ENCODE assay signal across 27 cellular contexts in the genomic region with DNA sequence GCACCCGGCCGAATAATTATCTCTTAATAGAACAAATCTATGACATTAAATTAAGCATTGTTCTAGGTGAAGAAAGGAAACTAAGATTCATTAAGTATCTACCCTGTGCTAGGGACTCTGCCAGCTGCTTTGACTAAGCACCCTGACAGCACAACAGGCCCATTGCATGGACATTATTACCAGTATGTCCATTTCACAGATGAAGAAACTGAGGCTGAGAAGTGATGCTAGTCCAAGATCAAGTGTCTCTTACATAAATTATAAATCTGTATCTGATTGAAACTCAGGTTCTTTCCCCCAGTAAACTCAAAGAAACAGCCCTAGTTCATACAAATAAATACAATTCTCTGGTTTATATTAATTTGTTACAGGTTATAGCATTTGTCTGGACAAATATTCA.
"Had no signal": no experiment of that assay in that cellular context is flagged by ENCODE, and none has a peak within 500 bp of the region (broad histone marks: within the 10 kb centered on the region; RNA-seq: fewer than 3 reads in every experiment).

No MANE protein-coding gene starts in this region.

- DNase-seq: effector memory CD8-positive, alpha-beta T cell; erythroblast; foreskin fibroblast; gastrocnemius medialis; mucosa of descending colon; naive B cell; pancreas; stimulated activated CD4-positive, alpha-beta T cell treated with anti-CD3 and anti-CD28 coated beads, Interleukin-2, amount 100 ng/mL, for 24 hours; stimulated activated CD4-positive, alpha-beta T cell treated with anti-CD3 and anti-CD28 coated beads, Interleukin-4, amount 100 ng/mL, for 24 hours; stimulated activated naive CD4-positive, alpha-beta T cell treated with Interleukin-2 at 50 U/mL for 16 hours; stomach; testis; tibial artery had no signal

- H3K27ac Mint-ChIP-seq: effector memory CD8-positive, alpha-beta T cell; memory B cell; naive B cell; natural killer cell treated with Interleukin-12 subunit alpha and Interleukin-12 subunit beta and Interleukin-15 and Interleukin-18, amount 100 ng/mL, for 72 hours; stimulated activated effector memory CD8-positive, alpha-beta T cell treated with anti-CD3 and anti-CD28 coated beads, Interleukin-12 subunit alpha, Interleukin-12 subunit beta, amount 100 ng/mL, for 72 hours had no signal

- H3K27ac ChIP-seq: coronary artery, gastrocnemius medialis, neutrophil, pancreas, stomach, testis, tibial artery had no signal

- H3K4me3 ChIP-seq: coronary artery, gastrocnemius medialis, lung, mucosa of descending colon, pancreas, stomach, testis, tibial artery had no signal

- H3K27me3 ChIP-seq: gastrocnemius medialis, pancreas, stomach, testis had no signal

- H3K4me1 ChIP-seq: testis had no signal

- H3K4me1 Mint-ChIP-seq: memory B cell; naive B cell; stimulated activated effector memory CD8-positive, alpha-beta T cell treated with anti-CD3 and anti-CD28 coated beads, Interleukin-12 subunit alpha, Interleukin-12 subunit beta, amount 100 ng/mL, for 72 hours had no signal

- ATAC-seq: effector memory CD8-positive, alpha-beta T cell; gastrocnemius medialis; left lobe of liver; mucosa of descending colon; natural killer cell treated with Interleukin-12 subunit alpha and Interleukin-12 subunit beta and Interleukin-15 and Interleukin-18, amount 100 ng/mL, for 72 hours; pancreas; sciatic nerve; stimulated activated effector memory CD8-positive, alpha-beta T cell treated with anti-CD3 and anti-CD28 coated beads, Interleukin-12 subunit alpha, Interleukin-12 subunit beta, amount 100 ng/mL, for 72 hours had no signal

- H3K9me3 Mint-ChIP-seq: effector memory CD8-positive, alpha-beta T cell; memory B cell; mesothelial cell of epicardium; naive B cell; natural killer cell treated with Interleukin-12 subunit alpha and Interleukin-12 subunit beta and Interleukin-15 and Interleukin-18, amount 100 ng/mL, for 72 hours; neural crest cell; stimulated activated effector memory CD8-positive, alpha-beta T cell treated with anti-CD3 and anti-CD28 coated beads, Interleukin-12 subunit alpha, Interleukin-12 subunit beta, amount 100 ng/mL, for 72 hours; type B pancreatic cell had no signal

- H3K36me3 Mint-ChIP-seq: memory B cell; mesothelial cell of epicardium; naive B cell; natural killer cell treated with Interleukin-12 subunit alpha and Interleukin-12 subunit beta and Interleukin-15 and Interleukin-18, amount 100 ng/mL, for 72 hours; stimulated activated effector memory CD8-positive, alpha-beta T cell treated with anti-CD3 and anti-CD28 coated beads, Interleukin-12 subunit alpha, Interleukin-12 subunit beta, amount 100 ng/mL, for 72 hours had no signal

- H3K9me3 ChIP-seq: gastrocnemius medialis, mucosa of descending colon, neutrophil, pancreas, stomach, testis, tibial artery had no signal

- H3K4me3 Mint-ChIP-seq: effector memory CD8-positive, alpha-beta T cell; memory B cell; mesothelial cell of epicardium; naive B cell; natural killer cell treated with Interleukin-12 subunit alpha and Interleukin-12 subunit beta and Interleukin-15 and Interleukin-18, amount 100 ng/mL, for 72 hours; neural crest cell; stimulated activated effector memory CD8-positive, alpha-beta T cell treated with anti-CD3 and anti-CD28 coated beads, Interleukin-12 subunit alpha, Interleukin-12 subunit beta, amount 100 ng/mL, for 72 hours; type B pancreatic cell had no signal

- H3K27me3 Mint-ChIP-seq: type B pancreatic cell had no signal

- H3K36me3 ChIP-seq: gastrocnemius medialis, neutrophil, pancreas, tibial artery had no signal

- FAIRE-seq: endometrium, keratinocyte, pancreas, urothelium cell line had no signal
